Comparison of ENCODE assay signal across 24 cellular contexts in the genomic region with DNA sequence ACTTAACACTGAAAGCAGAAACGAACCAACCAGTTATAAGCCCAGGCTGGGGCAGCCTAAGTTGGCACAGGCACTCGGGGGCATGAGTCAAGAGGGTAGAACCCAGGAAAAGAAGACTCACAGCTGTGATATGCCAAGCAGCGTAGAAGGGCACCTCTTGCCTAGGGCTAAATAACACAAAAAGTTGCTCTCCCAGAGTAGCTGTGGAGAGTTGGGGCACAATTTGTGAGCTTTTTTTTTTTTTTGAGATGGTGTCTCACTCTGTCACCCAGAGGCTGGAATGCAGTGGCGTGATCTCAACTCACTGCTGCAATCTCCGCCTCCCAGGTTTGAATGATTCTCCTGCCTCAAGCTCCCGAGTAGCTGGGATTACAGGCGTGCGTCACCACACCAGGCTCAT. TPM values are rescaled to one million over a fixed set of nuclear protein-coding genes. Genes with fewer than 3 reads are reported as not detected.
DNase-seq lines count a peak whose midpoint lies in the region; ATAC-seq, FAIRE-seq and TF ChIP-seq lines count a peak whose summit lies in the region.
"Had no signal": no experiment of that assay in that cellular context is flagged by ENCODE, and none has a peak within 500 bp of the region (broad histone marks: within the 10 kb centered on the region; RNA-seq: fewer than 3 reads in every experiment).

No MANE protein-coding gene starts in this region.

- H3K23me2 ChIP-seq in H1 (ENCODE audit: low read depth, low read length), result no peaks in the 10 kb centered on the region; the same call in 1 of the 2 replicates

- H3K23ac ChIP-seq in H1 (ENCODE audit: insufficient read length) (no peak overlapping the region), mesenchymal stem cell (ENCODE audit: low read length in 2 of 2) (no peak overlapping the region)

- H3K27me3 ChIP-seq in H1 (replicated peaks in 1 of 4; ENCODE audit: control insufficient read depth in 3 of 4, extremely low read depth in 1 of 4, insufficient read depth in 3 of 4, low read length in 3 of 4) (no peaks in the 10 kb centered on the region), mesenchymal stem cell (ENCODE audit: control insufficient read depth in 1 of 2, insufficient read depth in 1 of 2, low read length in 2 of 2) (no peaks in the 10 kb centered on the region)
- no peaks in the 10 kb centered on the region for H3K27me3 ChIP-seq in naive thymus-derived CD4-positive, alpha-beta T cell (ENCODE audit: control insufficient read depth in 2 of 2, insufficient read depth in 2 of 2, low read length in 2 of 2)

- POLR2A ChIA-PET in H1 (lab: Charles Lee; ENCODE audit: partially characterized antibody), result no interaction called here
- POLR2A ChIA-PET in naive thymus-derived CD4-positive, alpha-beta T cell (lab: Charles Lee), result no interaction called here

- no peak overlapping the region for H2BK15ac ChIP-seq in H1 (ENCODE audit: low read length)
- H2BK15ac ChIP-seq in mesenchymal stem cell (ENCODE audit: low read depth, poor library complexity, severe bottlenecking), result no peak overlapping the region

- no peak for ATAC-seq in HG02885 (IDR thresholded peaks at IDR 0.05; ENCODE audit: poor library complexity, unreplicated experiment)
- no peak for ATAC-seq in HG02884 (IDR thresholded peaks at IDR 0.05; ENCODE audit: unreplicated experiment)
- ATAC-seq in naive thymus-derived CD4-positive, alpha-beta T cell, result no peak
- ATAC-seq in GM21423 (IDR thresholded peaks at IDR 0.05; ENCODE audit: unreplicated experiment), result no peak
- ATAC-seq: activated CD8-positive, alpha-beta T cell treated with anti-CD3 and anti-CD28 coated beads for 36 hours; left cardiac atrium; stimulated activated effector memory CD8-positive, alpha-beta T cell treated with anti-CD3 and anti-CD28 coated beads, Interleukin-12 subunit alpha, Interleukin-12 subunit beta, amount 100 ng/mL, for 72 hours had no signal

- H3K79me1 ChIP-seq in H1 (ENCODE audit: low read depth, low read length), result no peaks in the 10 kb centered on the region; the same call in 1 of the 2 replicates
- peaks cover 21% of the 10 kb centered on the region for H3K79me1 ChIP-seq in mesenchymal stem cell (replicated peaks; ENCODE audit: low read length, poor library complexity, severe bottlenecking)

- DNase-seq in EH (ENCODE audit: low read depth), result peak; percentile 44
- DNase-seq in M059J (ENCODE audit: low read depth), result peak; percentile 96
- no peak for DNase-seq in H1 (ENCODE audit: low read depth in 1 of 2, low spot score in 2 of 2)
- no peak for DNase-seq in mesenchymal stem cell
- DNase-seq in naive thymus-derived CD4-positive, alpha-beta T cell, result no peak
- DNase-seq: activated CD8-positive, alpha-beta T cell treated with anti-CD3 and anti-CD28 coated beads for 36 hours; activated T-cell treated with anti-CD3 and anti-CD28 coated beads, Interleukin-2, amount 50 U/mL, for 1 hour; amygdala; caudate nucleus; CD4-positive, alpha-beta memory T cell; DMS153; erythroblast; HCEC 1CT; left cardiac atrium; NCI-H1105 treated with DMSO at 0.1 percent for 48 hours; NCI-H2081 treated with DMSO at 0.1 percent for 48 hours; NCI-H69; OCI-M1 had no signal

- CTCF ChIA-PET in H1 (lab: Charles Lee; ENCODE audit: partially characterized antibody), result interaction anchor here (1.5 to 2.5 kb wide), 5 partner anchors 11 to 77 kb away, joined by 3 to 12 read pairs (median 9); no protein-coding TSS in a partner anchor
- CTCF ChIA-PET in naive thymus-derived CD4-positive, alpha-beta T cell (lab: Charles Lee), result no interaction called here

- H2BK5ac ChIP-seq in H1 (ENCODE audit: low read depth, low read length) (no peak overlapping the region), mesenchymal stem cell (ENCODE audit: low read depth, low read length, poor library complexity, severe bottlenecking) (no peak overlapping the region)

- H3K9ac ChIP-seq in H1 (replicated peaks in 1 of 4; ENCODE audit: extremely low read depth in 1 of 4, low read depth in 3 of 4, low read length in 3 of 4), result no peak overlapping the region
- peak overlapping the region; percentile 50 for H3K9ac ChIP-seq in mesenchymal stem cell (ENCODE audit: low read length)

- H3K4me3 ChIP-seq in H1 (ENCODE audit: extremely low read depth in 1 of 4, insufficient read depth in 2 of 4, low read depth in 3 of 4, low read length in 4 of 4) (no peak overlapping the region), mesenchymal stem cell (ENCODE audit: insufficient read depth in 1 of 2, low read depth in 1 of 2, low read length in 2 of 2) (no peak overlapping the region)
- H3K4me3 ChIP-seq in naive thymus-derived CD4-positive, alpha-beta T cell (ENCODE audit: low read length), result no peak overlapping the region

- no peak overlapping the region for H3K27ac Mint-ChIP-seq in naive thymus-derived CD4-positive, alpha-beta T cell
- H3K27ac Mint-ChIP-seq: activated CD8-positive, alpha-beta T cell treated with anti-CD3 and anti-CD28 coated beads for 36 hours; CD4-positive, alpha-beta memory T cell; nephron; stimulated activated effector memory CD8-positive, alpha-beta T cell treated with anti-CD3 and anti-CD28 coated beads, Interleukin-12 subunit alpha, Interleukin-12 subunit beta, amount 100 ng/mL, for 72 hours; T-helper 2 cell treated with Interferon-gamma antibody and Interleukin-4, amounts not matched to agents 5 μg/mL and 100 μg/mL, for 36 hours had no signal

- H3K36me3 Mint-ChIP-seq in naive thymus-derived CD4-positive, alpha-beta T cell, result no peaks in the 10 kb centered on the region
- H3K36me3 Mint-ChIP-seq: CD4-positive, alpha-beta memory T cell; stimulated activated effector memory CD8-positive, alpha-beta T cell treated with anti-CD3 and anti-CD28 coated beads, Interleukin-12 subunit alpha, Interleukin-12 subunit beta, amount 100 ng/mL, for 72 hours had no signal

- TF ChIP-seq CTCF in H1 (IDR thresholded peaks at IDR 0.05; ENCODE audit: control extremely low read depth in 1 of 3, insufficient read depth in 1 of 3, low read depth in 1 of 3, low read length in 3 of 3), result no peak

- no peak for TF ChIP-seq POLR2A in H1 (IDR thresholded peaks at IDR 0.05; ENCODE audit: control extremely low read depth in 1 of 2, low read depth in 2 of 2, low read length in 2 of 2)

- H2AFZ ChIP-seq in H1 (ENCODE audit: low read length) (no peak overlapping the region), mesenchymal stem cell (ENCODE audit: low read depth, low read length) (no peak overlapping the region)

- no peak overlapping the region for H2BK20ac ChIP-seq in H1 (ENCODE audit: low read length)

- H3K4ac ChIP-seq in H1 (replicated peaks; ENCODE audit: insufficient read length, low read depth, low read length), result no peak overlapping the region
- no peak overlapping the region for H3K4ac ChIP-seq in mesenchymal stem cell (ENCODE audit: low read depth in 1 of 2, low read length in 2 of 2)

- H4K91ac ChIP-seq in H1 (replicated peaks; ENCODE audit: insufficient read length, low read length), result no peak overlapping the region
- H4K91ac ChIP-seq in mesenchymal stem cell (ENCODE audit: low read length), result no peak overlapping the region

- H4K8ac ChIP-seq in H1 (ENCODE audit: extremely low read depth, insufficient read depth, low read length) (no peak overlapping the region), mesenchymal stem cell (ENCODE audit: low read length) (no peak overlapping the region)

- H3K27me3 Mint-ChIP-seq in naive thymus-derived CD4-positive, alpha-beta T cell, result peaks cover 28 to 58% (median 41%) of the 10 kb centered on the region in 5 donors

- H3K79me2 ChIP-seq in H1 (ENCODE audit: control insufficient read depth in 1 of 2, insufficient read depth in 2 of 2, low read length in 2 of 2), result peaks cover 0 to 28% of the 10 kb centered on the region in 2 experiments; a peak in 2 of 4 replicates

- intact Hi-C loops in naive thymus-derived CD4-positive, alpha-beta T cell (cut with micrococcal nuclease), result no loop called here

- H4K20me1 ChIP-seq in H1 (replicated peaks in 1 of 2; ENCODE audit: control insufficient read depth in 1 of 2, insufficient read depth in 2 of 2, low read length in 2 of 2), result no peaks in the 10 kb centered on the region

- H3K4me1 ChIP-seq in H1 (replicated peaks in 1 of 4; ENCODE audit: control insufficient read depth in 3 of 4, insufficient read depth in 4 of 4, low read length in 3 of 4) (peaks cover 7 to 26% (median 12%) of the 10 kb centered on the region in 4 experiments), mesenchymal stem cell (ENCODE audit: control insufficient read depth, insufficient read depth, low read depth, low read length) (peaks cover 23% of the 10 kb centered on the region)
- no peaks in the 10 kb centered on the region for H3K4me1 ChIP-seq in naive thymus-derived CD4-positive, alpha-beta T cell (ENCODE audit: control insufficient read depth in 2 of 2, insufficient read depth in 2 of 2, low read length in 2 of 2)

- WGBS in H1 (ENCODE audit: extremely low coverage in 1 of 2, insufficient coverage in 1 of 2, insufficient read length in 1 of 2, insufficient replicate concordance in 2 of 2, low coverage in 1 of 2, low lambda C conversion rate in 2 of 2, missing lambda C conversion rate in 1 of 2), 2 experiments, result 87% methylated on average over 8 of the region's 8 CpGs; no CpG with 5 or more reads in 1 of the 2 experiments
- 95% methylated on average over 8 of the region's 8 CpGs for WGBS in mesenchymal stem cell

- no peak overlapping the region for H3K14ac ChIP-seq in H1 (ENCODE audit: insufficient read length)
- H3K14ac ChIP-seq in mesenchymal stem cell (ENCODE audit: low read length in 2 of 2), result no peak overlapping the region

- H3K4me2 ChIP-seq in H1 (ENCODE audit: insufficient read depth in 1 of 2, low read depth in 2 of 2, low read length in 2 of 2) (no peak overlapping the region), mesenchymal stem cell (ENCODE audit: low read length, poor library complexity, severe bottlenecking) (no peak overlapping the region)

- peaks cover 0 to 2% (median 0%) of the 10 kb centered on the region in 11 donors for H3K9me3 Mint-ChIP-seq in naive thymus-derived CD4-positive, alpha-beta T cell
- H3K9me3 Mint-ChIP-seq: activated CD8-positive, alpha-beta T cell treated with anti-CD3 and anti-CD28 coated beads for 36 hours; CD4-positive, alpha-beta memory T cell; nephron; stimulated activated effector memory CD8-positive, alpha-beta T cell treated with anti-CD3 and anti-CD28 coated beads, Interleukin-12 subunit alpha, Interleukin-12 subunit beta, amount 100 ng/mL, for 72 hours had no signal

- H2BK12ac ChIP-seq in H1 (ENCODE audit: low read depth, low read length), result no peak overlapping the region
- H2BK12ac ChIP-seq in mesenchymal stem cell (ENCODE audit: low read length in 2 of 2), result no peak overlapping the region

- H3K56ac ChIP-seq in H1 (replicated peaks; ENCODE audit: insufficient read length, low read depth, low read length), result no peak overlapping the region

- no peaks in the 10 kb centered on the region for H3K4me1 Mint-ChIP-seq in naive thymus-derived CD4-positive, alpha-beta T cell
- H3K4me1 Mint-ChIP-seq: CD4-positive, alpha-beta memory T cell had no signal

- H2AK5ac ChIP-seq in H1 (ENCODE audit: low read depth, low read length) (no peak overlapping the region; the same call in 1 of the 2 replicates), mesenchymal stem cell (ENCODE audit: low read length, severe bottlenecking) (no peak overlapping the region)

- H2BK120ac ChIP-seq in H1 (replicated peaks; ENCODE audit: low read depth, low read length) (no peak overlapping the region), mesenchymal stem cell (ENCODE audit: low read depth, low read length) (no peak overlapping the region)

- H3K27ac ChIP-seq in H1 (ENCODE audit: low read depth, low read length), result no peak overlapping the region
- no peak overlapping the region for H3K27ac ChIP-seq in mesenchymal stem cell (ENCODE audit: low read length, poor library complexity, severe bottlenecking)
- no peak overlapping the region for H3K27ac ChIP-seq in naive thymus-derived CD4-positive, alpha-beta T cell (ENCODE audit: low read depth, low read length)

- H3K4me3 Mint-ChIP-seq in naive thymus-derived CD4-positive, alpha-beta T cell, result no peak overlapping the region
- H3K4me3 Mint-ChIP-seq: activated CD8-positive, alpha-beta T cell treated with anti-CD3 and anti-CD28 coated beads for 36 hours; CD4-positive, alpha-beta memory T cell; nephron; stimulated activated effector memory CD8-positive, alpha-beta T cell treated with anti-CD3 and anti-CD28 coated beads, Interleukin-12 subunit alpha, Interleukin-12 subunit beta, amount 100 ng/mL, for 72 hours; T-helper 2 cell treated with Interferon-gamma antibody and Interleukin-4, amounts not matched to agents 5 μg/mL and 100 μg/mL, for 36 hours had no signal

- TF ChIP-seq RAD21 in H1 (IDR thresholded peaks at IDR 0.05 in 1 of 2, conservative IDR thresholded peaks at IDR 0.05 in 1 of 2; ENCODE audit: low read depth in 2 of 2, low read length in 2 of 2), result no peak

- no peak for TF ChIP-seq EP300 in H1 (IDR thresholded peaks at IDR 0.05; ENCODE audit: borderline replicate concordance in 1 of 2, low read depth in 2 of 2, low read length in 2 of 2)

- no peaks in the 10 kb centered on the region for H3K36me3 ChIP-seq in H1 (ENCODE audit: control insufficient read depth in 2 of 4, insufficient read depth in 4 of 4, low read length in 3 of 4)
- peaks cover 0 to 67% of the 10 kb centered on the region in 2 experiments for H3K36me3 ChIP-seq in mesenchymal stem cell (ENCODE audit: control insufficient read depth in 1 of 2, insufficient read depth in 2 of 2, low read depth in 1 of 2, low read length in 2 of 2)
- no peaks in the 10 kb centered on the region for H3K36me3 ChIP-seq in naive thymus-derived CD4-positive, alpha-beta T cell (ENCODE audit: control insufficient read depth in 2 of 3, insufficient read depth in 3 of 3, low read length in 3 of 3)

- H3K18ac ChIP-seq in H1 (ENCODE audit: extremely low read depth, low read length) (no peak overlapping the region), mesenchymal stem cell (ENCODE audit: low read depth in 1 of 2, low read length in 2 of 2) (no peak overlapping the region)

- H4K5ac ChIP-seq in H1 (ENCODE audit: insufficient read length, low read depth, low read length), result no peak overlapping the region

- H3K9me3 ChIP-seq in H1 (ENCODE audit: insufficient read depth in 2 of 2, low read depth in 1 of 2, low read length in 1 of 2) (no peaks in the 10 kb centered on the region), mesenchymal stem cell (ENCODE audit: control insufficient read depth, low read length) (no peaks in the 10 kb centered on the region)
- H3K9me3 ChIP-seq in naive thymus-derived CD4-positive, alpha-beta T cell (ENCODE audit: control insufficient read depth in 2 of 3, low read length in 3 of 3), result no peaks in the 10 kb centered on the region

- FAIRE-seq in H1 (lab: Jason Lieb, UNC), result no peak

RNA-seq across cellular contexts. Expression of gene CLMP, which starts 8.8 kb away (rescaled TPM):
- total RNA-seq in M059J (2014; rRNA removed; shearing (Covaris generic)), result 27.6 and 31.8 TPM in 2 replicates
- 20.8 and 24.1 TPM in 2 replicates for total RNA-seq in H1 (2021; fragmentation: NEBNext Ultra II Directional; extraction: Animal tissue kit (Norgen Biotek cat#: 25700))
- polyA plus RNA-seq in H1 (2011; rRNA removed), result 9.9 and 11.5 TPM in 2 replicates
- polyA plus RNA-seq in H1 (2011; cell fraction: cytosol; rRNA removed), result 15.4 TPM
- polyA plus RNA-seq in H1 (2011; cell fraction: nucleus; rRNA removed), result 16.9 TPM
- polyA plus RNA-seq in H1 (2012, experiment 1 of 2), result 10.4 to 16.3 TPM (median 14.3 TPM) in 4 replicates
- polyA plus RNA-seq in H1 (2012, experiment 2 of 2), result 2.0 TPM
- polyA plus RNA-seq in H1 (2013, experiment 1 of 2), result 15.4 TPM
- polyA plus RNA-seq in H1 (2013, experiment 2 of 2), result 16.5 TPM
- 58.8 and 90.8 TPM in 2 replicates for polyA minus RNA-seq in H1 (2011; rRNA and poly(A)+ RNA removed)
- polyA minus RNA-seq in H1 (2011; cell fraction: cytosol; rRNA and poly(A)+ RNA removed), result 13.3 TPM
- polyA minus RNA-seq in H1 (2011; cell fraction: nucleus; rRNA and poly(A)+ RNA removed), result 17.5 TPM
- polyA plus RNA-seq in mesenchymal stem cell (2013, experiment 1 of 2), result 46.5 TPM
- 48.1 TPM for polyA plus RNA-seq in mesenchymal stem cell (2013, experiment 2 of 2)
- under 1 TPM; 0.20 to 0.60 (median 0.43) TPM for total RNA-seq in naive thymus-derived CD4-positive, alpha-beta T cell
- polyA plus RNA-seq in naive thymus-derived CD4-positive, alpha-beta T cell, result under 1 TPM; 0.08 to 0.20 TPM

Comparison
In these comparisons a context has a peak if more than half of its experiments do, and no peak if none do; other contexts are left out.
1. DNase-seq: peak in EH (single experiment) and M059J (single experiment); none in H1 (0 of 2), mesenchymal stem cell (single experiment) and naive thymus-derived CD4-positive, alpha-beta T cell (0 of 9).
2. RNA of gene CLMP, which starts 8.8 kb away (total RNA-seq): 27.6 to 31.8 TPM in M059J and 20.8 to 24.1 TPM in H1; 0.20 to 0.60 TPM in naive thymus-derived CD4-positive, alpha-beta T cell; every median in the first group is over 10 times any median in the second.